2 cellular contexts compared by ENCODE assay signal in the genomic region with DNA sequence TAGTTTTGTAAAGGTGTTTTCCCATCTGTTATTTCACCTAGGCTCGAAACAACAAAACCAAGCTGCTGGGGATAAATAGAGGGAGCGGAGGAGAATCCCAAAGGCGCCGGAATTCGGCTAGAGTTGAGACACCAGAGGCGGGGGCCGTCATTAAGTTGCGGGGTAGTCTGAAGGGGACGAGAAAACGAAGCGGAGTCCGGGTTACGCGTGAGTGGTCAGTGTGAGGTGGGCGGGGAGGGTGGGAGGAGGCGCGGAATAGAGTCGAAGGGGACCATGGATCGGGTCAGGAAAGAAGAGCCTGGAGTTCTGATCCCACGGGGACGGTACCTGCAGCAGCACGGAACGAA.
TF ChIP-seq lines count a peak whose summit lies in the region.

No MANE protein-coding gene starts in this region.

TF ChIP-seq in WTC11, 78 proteins besides CTCF, POLR2A, EP300 and RAD21:
- TF ChIP-seq SMAD3 (CRISPR knock-in tag; IDR thresholded peaks at IDR 0.05; ENCODE audit: borderline replicate concordance) (no peak), ERG (CRISPR knock-in tag; IDR thresholded peaks at IDR 0.05) (0 out of 2 replicates have a peak, but pooled peaks have one; percentile 26), SP1 (CRISPR knock-in tag; conservative IDR thresholded peaks at IDR 0.05) (no peak)
- TF ChIP-seq, protein P1, sequence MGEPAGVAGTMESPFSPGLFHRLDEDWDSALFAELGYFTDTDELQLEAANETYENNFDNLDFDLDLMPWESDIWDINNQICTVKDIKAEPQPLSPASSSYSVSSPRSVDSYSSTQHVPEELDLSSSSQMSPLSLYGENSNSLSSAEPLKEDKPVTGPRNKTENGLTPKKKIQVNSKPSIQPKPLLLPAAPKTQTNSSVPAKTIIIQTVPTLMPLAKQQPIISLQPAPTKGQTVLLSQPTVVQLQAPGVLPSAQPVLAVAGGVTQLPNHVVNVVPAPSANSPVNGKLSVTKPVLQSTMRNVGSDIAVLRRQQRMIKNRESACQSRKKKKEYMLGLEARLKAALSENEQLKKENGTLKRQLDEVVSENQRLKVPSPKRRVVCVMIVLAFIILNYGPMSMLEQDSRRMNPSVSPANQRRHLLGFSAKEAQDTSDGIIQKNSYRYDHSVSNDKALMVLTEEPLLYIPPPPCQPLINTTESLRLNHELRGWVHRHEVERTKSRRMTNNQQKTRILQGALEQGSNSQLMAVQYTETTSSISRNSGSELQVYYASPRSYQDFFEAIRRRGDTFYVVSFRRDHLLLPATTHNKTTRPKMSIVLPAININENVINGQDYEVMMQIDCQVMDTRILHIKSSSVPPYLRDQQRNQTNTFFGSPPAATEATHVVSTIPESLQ (CRISPR knock-in tag; IDR thresholded peaks at IDR 0.05) = no peak

TF ChIP-seq in HepG2, 621 proteins besides CTCF, POLR2A, EP300 and RAD21:
- TF ChIP-seq ZNF607 (CRISPR knock-in tag; IDR thresholded peaks at IDR 0.05; ENCODE audit: borderline replicate concordance) = 0 out of 2 replicates have a peak, but pooled peaks have one; percentile 24
- 0 out of 2 replicates have a peak, but pooled peaks have one; percentile 3 for TF ChIP-seq ZBTB46 (CRISPR knock-in tag; IDR thresholded peaks at IDR 0.05; ENCODE audit: borderline replicate concordance)
- TF ChIP-seq ATF2 (CRISPR knock-in tag; IDR thresholded peaks at IDR 0.05) = no peak
- 0 out of 2 replicates have a peak, but pooled peaks have one; percentile 3 for TF ChIP-seq ZNF224 (CRISPR knock-in tag; IDR thresholded peaks at IDR 0.05)
- 0 out of 2 replicates have a peak, but pooled peaks have one; percentile 52 for TF ChIP-seq SNAPC2 (CRISPR knock-in tag; IDR thresholded peaks at IDR 0.05)
- TF ChIP-seq ZFP82 (CRISPR knock-in tag; IDR thresholded peaks at IDR 0.05; ENCODE audit: borderline replicate concordance) = peak; percentile 8; the same call in 1 of the 2 replicates
- peak; percentile 32; the same call in 1 of the 2 replicates for TF ChIP-seq NFIC (IDR thresholded peaks at IDR 0.05; ENCODE audit: low read length)
- TF ChIP-seq ZEB1 (IDR thresholded peaks at IDR 0.05; ENCODE audit: insufficient replicate concordance, low read depth) = peak; percentile 1
- TF ChIP-seq STAT5B (CRISPR knock-in tag; IDR thresholded peaks at IDR 0.05) = no peak
